ENCODE assay signal across 8 cellular contexts in the genomic region with DNA sequence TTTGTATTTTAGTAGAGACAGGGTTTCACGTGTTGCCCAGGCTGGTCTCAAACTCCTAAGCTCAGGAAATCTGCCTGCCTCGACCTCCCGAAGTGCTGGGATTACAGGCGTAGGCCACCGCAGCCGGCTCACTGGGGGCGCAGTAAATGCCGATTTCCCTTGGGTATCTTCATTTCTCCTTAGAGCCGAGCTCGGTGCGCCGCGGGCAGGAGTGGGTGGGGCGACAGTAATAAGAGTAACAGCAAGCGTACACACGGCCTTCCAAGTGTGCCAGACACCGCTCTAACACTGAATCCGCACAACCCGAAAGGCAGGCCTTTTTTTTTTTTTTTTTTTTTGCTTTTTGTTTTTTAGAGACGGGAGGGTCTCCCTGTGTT. TPM values are rescaled to one million over a fixed set of nuclear protein-coding genes. Genes with fewer than 3 reads are reported as not detected.
DNase-seq lines count a peak whose midpoint lies in the region; ATAC-seq and TF ChIP-seq lines count a peak whose summit lies in the region.

No MANE protein-coding gene starts in this region.

- H3K36me3 ChIP-seq in CD8-positive, alpha-beta T cell (ENCODE audit: insufficient read depth, low read length) = peaks cover 5% of the 10 kb centered on the region
- H3K36me3 ChIP-seq in mesenchymal stem cell (ENCODE audit: control insufficient read depth in 1 of 2, insufficient read depth in 2 of 2, low read depth in 1 of 2, low read length in 2 of 2) (peaks cover 7 to 18% of the 10 kb centered on the region in 2 experiments), stomach (peaks cover 10 to 25% (median 20%) of the 10 kb centered on the region in 4 donors)

- H2BK12ac ChIP-seq in mesenchymal stem cell (ENCODE audit: low read length in 2 of 2) = no peak overlapping the region

- CTCF ChIA-PET in CD8-positive, alpha-beta T cell (lab: Charles Lee) = interaction anchor here (0.6 to 4.8 kb wide), 11 partner anchors 11 to 811 kb away, joined by 3 to 36 read pairs (median 8); a partner anchor contains a TSS

- peaks cover 26% of the 10 kb centered on the region for H3K36me3 Mint-ChIP-seq in CD8-positive, alpha-beta T cell

- H3K4me1 ChIP-seq in CD8-positive, alpha-beta T cell (ENCODE audit: insufficient read depth, low read length) = peaks cover 48% of the 10 kb centered on the region
- H3K4me1 ChIP-seq in mesenchymal stem cell (ENCODE audit: control insufficient read depth, insufficient read depth, low read depth, low read length) (peaks cover 11% of the 10 kb centered on the region), stomach (peaks cover 11 to 36% (median 31%) of the 10 kb centered on the region in 4 donors)

- H2AFZ ChIP-seq in mesenchymal stem cell (ENCODE audit: low read depth, low read length) = no peak overlapping the region

- H2AK5ac ChIP-seq in mesenchymal stem cell (ENCODE audit: low read length, severe bottlenecking) = no peak overlapping the region

- H2BK15ac ChIP-seq in mesenchymal stem cell (ENCODE audit: low read depth, poor library complexity, severe bottlenecking) = peak overlapping the region; percentile 23

- H4K91ac ChIP-seq in mesenchymal stem cell (ENCODE audit: low read length) = peak overlapping the region; percentile 50

- peak overlapping the region; percentile 90 for H3K4me3 ChIP-seq in CD8-positive, alpha-beta T cell (ENCODE audit: low read depth, low read length)
- H3K4me3 ChIP-seq in mesenchymal stem cell (ENCODE audit: insufficient read depth in 1 of 2, low read depth in 1 of 2, low read length in 2 of 2) (peak overlapping the region; percentile 83 to 92), stomach (peak overlapping the region; percentile 66 to 81 (median 78))

- no peaks in the 10 kb centered on the region for H3K9me3 ChIP-seq in CD8-positive, alpha-beta T cell (ENCODE audit: low read length)
- H3K9me3 ChIP-seq in mesenchymal stem cell (ENCODE audit: control insufficient read depth, low read length) (no peaks in the 10 kb centered on the region), stomach (no peaks in the 10 kb centered on the region)

- POLR2A ChIA-PET in CD8-positive, alpha-beta T cell (lab: Charles Lee) = interaction anchor here (0.6 to 5.0 kb wide), 15 partner anchors 11 to 301 kb away, joined by 3 to 62 read pairs (median 3); no protein-coding TSS in a partner anchor

- H3K9me3 Mint-ChIP-seq in CD8-positive, alpha-beta T cell = no peaks in the 10 kb centered on the region

- no peak for TF ChIP-seq CTCF in CD8-positive, alpha-beta T cell (IDR thresholded peaks at IDR 0.05)
- no peak for TF ChIP-seq CTCF in stomach (IDR thresholded peaks at IDR 0.05)

- peak overlapping the region; percentile 97 for H3K4me3 Mint-ChIP-seq in CD8-positive, alpha-beta T cell

- no peak for TF ChIP-seq EP300 in stomach (IDR thresholded peaks at IDR 0.05)

- H3K27ac Mint-ChIP-seq in CD8-positive, alpha-beta T cell = peak overlapping the region; percentile 99

- no peak overlapping the region for H2BK5ac ChIP-seq in mesenchymal stem cell (ENCODE audit: low read depth, low read length, poor library complexity, severe bottlenecking)

- peak; percentile 58 for ATAC-seq in CD8-positive, alpha-beta T cell
- ATAC-seq in GM21528 (IDR thresholded peaks at IDR 0.05; ENCODE audit: low FRiP score, unreplicated experiment) = peak; percentile 21
- no peak for ATAC-seq in HG03095 (IDR thresholded peaks at IDR 0.05; ENCODE audit: unreplicated experiment)

- peak overlapping the region; percentile 94 for H3K9ac ChIP-seq in mesenchymal stem cell (ENCODE audit: low read length)

- 3% methylated on average over 17 of the region's 20 CpGs for WGBS in mesenchymal stem cell
- WGBS in stomach, 5 donors = 0 to 1% (median 0%) methylated on average over 20 of the region's 20 CpGs

- H3K79me1 ChIP-seq in mesenchymal stem cell (replicated peaks; ENCODE audit: low read length, poor library complexity, severe bottlenecking) = peaks cover 7% of the 10 kb centered on the region

- peak overlapping the region; percentile 94 for H3K4me2 ChIP-seq in mesenchymal stem cell (ENCODE audit: low read length, poor library complexity, severe bottlenecking)

- peak overlapping the region; percentile 73 for H2BK120ac ChIP-seq in mesenchymal stem cell (ENCODE audit: low read depth, low read length)

- H3K4ac ChIP-seq in mesenchymal stem cell (ENCODE audit: low read depth in 1 of 2, low read length in 2 of 2) = peak overlapping the region; percentile 75 to 91

- peak overlapping the region; percentile 69 to 74 for H3K18ac ChIP-seq in mesenchymal stem cell (ENCODE audit: low read depth in 1 of 2, low read length in 2 of 2)

- DNase-seq in CD8-positive, alpha-beta T cell = peak in 6 of 7 experiments; percentile 27 to 72 (median 59)
- peak; percentile 43 for DNase-seq in LoVo (ENCODE audit: low spot score)
- DNase-seq in activated CD4-positive, alpha-beta T cell treated with anti-CD3 and anti-CD28 coated beads for 1 hour = peak; percentile 29
- DNase-seq in dermis blood vessel endothelial cell = peak; percentile 52
- DNase-seq in mesenchymal stem cell = no peak
- peak; percentile 49 for DNase-seq in stomach

- intact Hi-C loops in CD8-positive, alpha-beta T cell (cut with DNase I, micrococcal nuclease) = loop anchor here (1.0 to 10.0 kb wide), 16 partner anchors 10 to 851 kb away; a partner anchor contains a TSS
- intact Hi-C loops in stomach (cut with DNase I; ENCODE audit: low total_unique reads) = no loop called here

- peaks cover 63% of the 10 kb centered on the region for H3K4me1 Mint-ChIP-seq in CD8-positive, alpha-beta T cell (ENCODE audit: low read depth)

- peak overlapping the region; percentile 97 for H4K8ac ChIP-seq in mesenchymal stem cell (ENCODE audit: low read length)

- H3K23ac ChIP-seq in mesenchymal stem cell (ENCODE audit: low read length in 2 of 2) = no peak overlapping the region

- H3K27me3 ChIP-seq in CD8-positive, alpha-beta T cell (ENCODE audit: insufficient read depth, low read length) = no peaks in the 10 kb centered on the region
- H3K27me3 ChIP-seq in mesenchymal stem cell (ENCODE audit: control insufficient read depth in 1 of 2, insufficient read depth in 1 of 2, low read length in 2 of 2) (no peaks in the 10 kb centered on the region), stomach (no peaks in the 10 kb centered on the region)

- H3K27me3 Mint-ChIP-seq in CD8-positive, alpha-beta T cell (ENCODE audit: low read depth) = no peaks in the 10 kb centered on the region

- H3K14ac ChIP-seq in mesenchymal stem cell (ENCODE audit: low read length in 2 of 2) = peak overlapping the region in 1 of 2 experiments; percentile 72

- peak overlapping the region; percentile 82 for H3K27ac ChIP-seq in CD8-positive, alpha-beta T cell (ENCODE audit: low read depth, low read length)
- H3K27ac ChIP-seq in mesenchymal stem cell (ENCODE audit: low read length, poor library complexity, severe bottlenecking) = peak overlapping the region; percentile 98
- H3K27ac ChIP-seq in stomach = peak overlapping the region; percentile 84 to 94 (median 89)

- TF ChIP-seq POLR2A in stomach (IDR thresholded peaks at IDR 0.05) = no peak

RNA-seq across cellular contexts. Expression of a gene that starts 0.5 kb away (rescaled TPM):
- 10 to 100 TPM; 61.8 to 68.7 TPM for total RNA-seq in CD8-positive, alpha-beta T cell
- total RNA-seq in dermis blood vessel endothelial cell (158 and 217 TPM in 2 replicates), stomach (100 to 1,000 TPM in 1 of 5 donors, 10 to 100 TPM in 4; 17.0 to 167 (median 27.8) TPM)
- 69.3 TPM for polyA plus RNA-seq in mesenchymal stem cell (2013, experiment 1 of 2)
- polyA plus RNA-seq in mesenchymal stem cell (2013, experiment 2 of 2) = 69.1 TPM
- 10 to 100 TPM; 33.9 to 39.4 (median 39.3) TPM for polyA plus RNA-seq in stomach

RNA-seq across cellular contexts. Expression of a gene that starts 24.6 kb away (rescaled TPM):
- total RNA-seq in CD8-positive, alpha-beta T cell = 10 to 100 TPM; 74.0 to 80.1 TPM
- 50.4 and 72.5 TPM in 2 replicates for total RNA-seq in dermis blood vessel endothelial cell
- 38.5 TPM for polyA plus RNA-seq in mesenchymal stem cell (2013, experiment 1 of 2)
- 36.6 TPM for polyA plus RNA-seq in mesenchymal stem cell (2013, experiment 2 of 2)
- 100 to 1,000 TPM; 109 to 503 (median 285) TPM for total RNA-seq in stomach
- 100 to 1,000 TPM; 142 to 187 (median 147) TPM for polyA plus RNA-seq in stomach
